ENCODE assay signal across 1 cellular context in the genomic region with DNA sequence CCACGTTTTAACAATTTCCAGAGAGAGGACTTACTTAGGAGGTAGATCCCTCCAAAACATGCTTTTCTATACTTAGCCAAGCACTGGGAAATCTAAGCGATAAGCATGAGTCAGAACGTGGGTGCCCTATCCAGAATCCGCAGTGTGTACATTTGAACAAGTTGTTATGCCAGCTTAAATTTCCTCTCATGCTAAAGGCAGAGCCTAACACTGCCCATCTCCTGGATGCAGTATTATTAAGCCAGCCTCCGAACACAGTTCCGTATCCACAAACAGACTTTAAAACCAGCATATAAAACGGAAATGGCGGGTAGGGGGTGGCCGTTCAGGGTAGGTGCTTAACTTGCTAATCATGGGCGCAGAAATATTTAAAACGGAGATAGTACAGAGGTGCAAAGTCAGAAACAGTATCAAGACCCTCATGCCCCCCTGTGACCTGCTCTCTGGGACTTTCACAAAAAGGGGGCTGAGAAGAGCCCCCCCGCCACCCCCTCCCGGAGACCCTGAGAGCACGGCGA.
A peak's percentile ranks its signal among the peaks of the same experiment; 100 is the strongest.
TF ChIP-seq lines count a peak whose summit lies in the region.

No MANE protein-coding gene starts in this region.

TF ChIP-seq in GM12878, 131 proteins besides CTCF, POLR2A, EP300 and RAD21:
- TF ChIP-seq NFYA (IDR thresholded peaks at IDR 0.05; ENCODE audit: borderline replicate concordance, low read depth, low read length), result no peak
- no peak for TF ChIP-seq CBX3 (IDR thresholded peaks at IDR 0.05; ENCODE audit: borderline replicate concordance, low read depth)
- no peak for TF ChIP-seq WRNIP1 (IDR thresholded peaks at IDR 0.05; ENCODE audit: borderline replicate concordance, low read depth, low read length)
- TF ChIP-seq YY1 (IDR thresholded peaks at IDR 0.05; ENCODE audit: low read depth, low read length), result peak; percentile 64
- TF ChIP-seq HSF1 (IDR thresholded peaks at IDR 0.05; ENCODE audit: low read depth, low read length), result no peak
- peak; percentile 25; the same call in 1 of the 2 replicates for TF ChIP-seq TAF1 (IDR thresholded peaks at IDR 0.05; ENCODE audit: borderline replicate concordance, low read depth, low read length)
- TF ChIP-seq, protein P1, sequence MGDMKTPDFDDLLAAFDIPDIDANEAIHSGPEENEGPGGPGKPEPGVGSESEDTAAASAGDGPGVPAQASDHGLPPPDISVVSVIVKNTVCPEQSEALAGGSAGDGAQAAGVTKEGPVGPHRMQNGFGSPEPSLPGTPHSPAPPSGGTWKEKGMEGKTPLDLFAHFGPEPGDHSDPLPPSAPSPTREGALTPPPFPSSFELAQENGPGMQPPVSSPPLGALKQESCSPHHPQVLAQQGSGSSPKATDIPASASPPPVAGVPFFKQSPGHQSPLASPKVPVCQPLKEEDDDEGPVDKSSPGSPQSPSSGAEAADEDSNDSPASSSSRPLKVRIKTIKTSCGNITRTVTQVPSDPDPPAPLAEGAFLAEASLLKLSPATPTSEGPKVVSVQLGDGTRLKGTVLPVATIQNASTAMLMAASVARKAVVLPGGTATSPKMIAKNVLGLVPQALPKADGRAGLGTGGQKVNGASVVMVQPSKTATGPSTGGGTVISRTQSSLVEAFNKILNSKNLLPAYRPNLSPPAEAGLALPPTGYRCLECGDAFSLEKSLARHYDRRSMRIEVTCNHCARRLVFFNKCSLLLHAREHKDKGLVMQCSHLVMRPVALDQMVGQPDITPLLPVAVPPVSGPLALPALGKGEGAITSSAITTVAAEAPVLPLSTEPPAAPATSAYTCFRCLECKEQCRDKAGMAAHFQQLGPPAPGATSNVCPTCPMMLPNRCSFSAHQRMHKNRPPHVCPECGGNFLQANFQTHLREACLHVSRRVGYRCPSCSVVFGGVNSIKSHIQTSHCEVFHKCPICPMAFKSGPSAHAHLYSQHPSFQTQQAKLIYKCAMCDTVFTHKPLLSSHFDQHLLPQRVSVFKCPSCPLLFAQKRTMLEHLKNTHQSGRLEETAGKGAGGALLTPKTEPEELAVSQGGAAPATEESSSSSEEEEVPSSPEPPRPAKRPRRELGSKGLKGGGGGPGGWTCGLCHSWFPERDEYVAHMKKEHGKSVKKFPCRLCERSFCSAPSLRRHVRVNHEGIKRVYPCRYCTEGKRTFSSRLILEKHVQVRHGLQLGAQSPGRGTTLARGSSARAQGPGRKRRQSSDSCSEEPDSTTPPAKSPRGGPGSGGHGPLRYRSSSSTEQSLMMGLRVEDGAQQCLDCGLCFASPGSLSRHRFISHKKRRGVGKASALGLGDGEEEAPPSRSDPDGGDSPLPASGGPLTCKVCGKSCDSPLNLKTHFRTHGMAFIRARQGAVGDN (IDR thresholded peaks at IDR 0.05), result no peak
- TF ChIP-seq, protein P2, sequence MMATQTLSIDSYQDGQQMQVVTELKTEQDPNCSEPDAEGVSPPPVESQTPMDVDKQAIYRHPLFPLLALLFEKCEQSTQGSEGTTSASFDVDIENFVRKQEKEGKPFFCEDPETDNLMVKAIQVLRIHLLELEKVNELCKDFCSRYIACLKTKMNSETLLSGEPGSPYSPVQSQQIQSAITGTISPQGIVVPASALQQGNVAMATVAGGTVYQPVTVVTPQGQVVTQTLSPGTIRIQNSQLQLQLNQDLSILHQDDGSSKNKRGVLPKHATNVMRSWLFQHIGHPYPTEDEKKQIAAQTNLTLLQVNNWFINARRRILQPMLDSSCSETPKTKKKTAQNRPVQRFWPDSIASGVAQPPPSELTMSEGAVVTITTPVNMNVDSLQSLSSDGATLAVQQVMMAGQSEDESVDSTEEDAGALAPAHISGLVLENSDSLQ (IDR thresholded peaks at IDR 0.05), result no peak
